Comparison of ENCODE assay signal across 16 cellular contexts in genomic region chr18:79326413-79327198, GRCh38.
DNase-seq lines count a peak whose midpoint lies in the region; ATAC-seq, FAIRE-seq and TF ChIP-seq lines count a peak whose summit lies in the region.
"Had no signal": no experiment of that assay in that cellular context is flagged by ENCODE, and none has a peak within 500 bp of the region (broad histone marks: within the 10 kb centered on the region; RNA-seq: fewer than 3 reads in every experiment).

No MANE protein-coding gene starts in this region.

- no peaks in the 10 kb centered on the region for H3K27me3 Mint-ChIP-seq in CD4-positive, alpha-beta T cell
- H3K27me3 Mint-ChIP-seq in astrocyte (ENCODE audit: low read depth, unreplicated experiment): no peaks in the 10 kb centered on the region
- H3K27me3 Mint-ChIP-seq in naive thymus-derived CD4-positive, alpha-beta T cell: no peaks in the 10 kb centered on the region

- no peak overlapping the region for H3K4me3 Mint-ChIP-seq in CD4-positive, alpha-beta T cell
- H3K4me3 Mint-ChIP-seq in astrocyte (ENCODE audit: unreplicated experiment): peak overlapping the region; percentile 6
- H3K4me3 Mint-ChIP-seq in naive thymus-derived CD4-positive, alpha-beta T cell: peak overlapping the region in 1 of 10 donors; percentile 34

- TF ChIP-seq CTCF in CD4-positive, alpha-beta T cell (IDR thresholded peaks at IDR 0.05): no peak
- no peak for TF ChIP-seq CTCF in astrocyte (IDR thresholded peaks at IDR 0.05; ENCODE audit: insufficient read depth, low read depth, low read length)

- no peak overlapping the region for H2AFZ ChIP-seq in astrocyte (ENCODE audit: low read depth, low read length)

- H3K9ac ChIP-seq in astrocyte (ENCODE audit: low read length): no peak overlapping the region

- no peak for DNase-seq in CD4-positive, alpha-beta T cell
- DNase-seq in GM12892 (ENCODE audit: insufficient read length) (no peak), astrocyte (ENCODE audit: low read depth) (peak; percentile 30), GF-D8 (lab: John Stamatoyannopoulos, UW) (no peak), NCI-H1105 (lab: John Stamatoyannopoulos, UW) (no peak), small intestine (no peak)
- DNase-seq in naive thymus-derived CD4-positive, alpha-beta T cell: no peak
- DNase-seq: cerebellar nuclear complex; left ventricle myocardium superior; NCI-H2081; stimulated activated CD4-positive, alpha-beta T cell treated with anti-CD3 and anti-CD28 coated beads, Interleukin-4, amount 100 ng/mL, for 1 hour; stimulated activated CD8-positive, alpha-beta memory T cell treated with anti-CD3 and anti-CD28 coated beads, Interleukin-4, amount 100 ng/mL, for 48 hours; thyroid gland had no signal

- no peaks in the 10 kb centered on the region for H4K20me1 ChIP-seq in astrocyte (ENCODE audit: insufficient read depth, low read length)

- H3K4me1 ChIP-seq in astrocyte (ENCODE audit: insufficient read depth, low read length) (peaks cover 2% of the 10 kb centered on the region), small intestine (ENCODE audit: control insufficient read depth in 2 of 2, insufficient read depth in 1 of 2, low read depth in 1 of 2, low read length in 1 of 2) (no peaks in the 10 kb centered on the region)
- peaks cover 0 to 7% of the 10 kb centered on the region in 2 donors for H3K4me1 ChIP-seq in naive thymus-derived CD4-positive, alpha-beta T cell (ENCODE audit: control insufficient read depth in 2 of 2, insufficient read depth in 2 of 2, low read length in 2 of 2)
- H3K4me1 ChIP-seq: thyroid gland had no signal

- no peaks in the 10 kb centered on the region for H3K27me3 ChIP-seq in CD4-positive, alpha-beta T cell (ENCODE audit: control insufficient read depth, insufficient read depth, low read length)
- no peaks in the 10 kb centered on the region for H3K27me3 ChIP-seq in astrocyte (ENCODE audit: insufficient read depth, low read length)
- H3K27me3 ChIP-seq in naive thymus-derived CD4-positive, alpha-beta T cell (ENCODE audit: control insufficient read depth in 2 of 2, insufficient read depth in 2 of 2, low read length in 2 of 2): no peaks in the 10 kb centered on the region
- H3K27me3 ChIP-seq in small intestine (ENCODE audit: control insufficient read depth in 2 of 2, insufficient read depth in 2 of 2, low read length in 2 of 2): no peaks in the 10 kb centered on the region
- H3K27me3 ChIP-seq: pancreas, thyroid gland had no signal

- H3K4me2 ChIP-seq in astrocyte (ENCODE audit: low read length): no peak overlapping the region

- H3K27ac ChIP-seq in CD4-positive, alpha-beta T cell (ENCODE audit: low read depth, low read length): no peak overlapping the region
- H3K27ac ChIP-seq in astrocyte (ENCODE audit: low read depth, low read length) (no peak overlapping the region), small intestine (ENCODE audit: low read depth in 1 of 2, low read length in 1 of 2) (no peak overlapping the region)
- no peak overlapping the region for H3K27ac ChIP-seq in naive thymus-derived CD4-positive, alpha-beta T cell (ENCODE audit: low read depth, low read length)
- H3K27ac ChIP-seq: pancreas, RWPE1, thyroid gland had no signal

- CTCF ChIA-PET in CD4-positive, alpha-beta T cell (lab: Charles Lee): no interaction called here
- CTCF ChIA-PET in naive thymus-derived CD4-positive, alpha-beta T cell (lab: Charles Lee): no interaction called here

- no peak overlapping the region for H3K4me3 ChIP-seq in astrocyte (ENCODE audit: insufficient read depth, low read depth, low read length)
- H3K4me3 ChIP-seq in naive thymus-derived CD4-positive, alpha-beta T cell (ENCODE audit: low read length): no peak overlapping the region
- no peak overlapping the region for H3K4me3 ChIP-seq in small intestine (ENCODE audit: low read depth in 1 of 2, low read length in 2 of 2)
- H3K4me3 ChIP-seq: pancreas, thyroid gland had no signal

- H3K4me1 Mint-ChIP-seq in CD4-positive, alpha-beta T cell (ENCODE audit: low read depth): no peaks in the 10 kb centered on the region
- H3K4me1 Mint-ChIP-seq in astrocyte (ENCODE audit: low read depth, unreplicated experiment): peaks cover 7% of the 10 kb centered on the region
- H3K4me1 Mint-ChIP-seq in naive thymus-derived CD4-positive, alpha-beta T cell: peaks cover 0 to 17% (median 3%) of the 10 kb centered on the region in 7 donors

- H3K36me3 Mint-ChIP-seq in CD4-positive, alpha-beta T cell (ENCODE audit: low read depth): peaks cover 65% of the 10 kb centered on the region
- H3K36me3 Mint-ChIP-seq in astrocyte (ENCODE audit: low read depth, unreplicated experiment): peaks cover 14% of the 10 kb centered on the region
- peaks cover 15 to 52% (median 36%) of the 10 kb centered on the region in 5 donors for H3K36me3 Mint-ChIP-seq in naive thymus-derived CD4-positive, alpha-beta T cell

- no peak for TF ChIP-seq POLR2A in GM12892 (IDR thresholded peaks at IDR 0.05; ENCODE audit: low read depth, low read length)

- intact Hi-C loops in CD4-positive, alpha-beta T cell (cut with DNase I, micrococcal nuclease): no loop called here
- intact Hi-C loops in naive thymus-derived CD4-positive, alpha-beta T cell (cut with micrococcal nuclease): no loop called here

- no peaks in the 10 kb centered on the region for H3K9me3 ChIP-seq in CD4-positive, alpha-beta T cell (ENCODE audit: control insufficient read depth, low read length)
- H3K9me3 ChIP-seq in astrocyte (ENCODE audit: insufficient read depth, low read depth, low read length) (peaks cover 3% of the 10 kb centered on the region), small intestine (ENCODE audit: control insufficient read depth, low read depth) (no peaks in the 10 kb centered on the region)
- no peaks in the 10 kb centered on the region for H3K9me3 ChIP-seq in naive thymus-derived CD4-positive, alpha-beta T cell (ENCODE audit: control insufficient read depth in 2 of 3, low read length in 3 of 3)
- H3K9me3 ChIP-seq: pancreas, thyroid gland had no signal

- H3K27ac Mint-ChIP-seq in CD4-positive, alpha-beta T cell: peak overlapping the region; percentile 8
- H3K27ac Mint-ChIP-seq in astrocyte (ENCODE audit: unreplicated experiment): peak overlapping the region; percentile 5
- H3K27ac Mint-ChIP-seq in naive thymus-derived CD4-positive, alpha-beta T cell: peak overlapping the region in 8 of 9 donors; percentile 43 to 79 (median 64)

- FAIRE-seq in GM12892 (lab: Jason Lieb, UNC): peak; percentile 14
- FAIRE-seq in astrocyte (lab: Jason Lieb, UNC): no peak
- no peak for FAIRE-seq in small intestine (lab: Jason Lieb, UNC)
- FAIRE-seq: pancreas had no signal

- peaks cover 3% of the 10 kb centered on the region for H3K36me3 ChIP-seq in astrocyte (ENCODE audit: insufficient read depth, low read length)
- H3K36me3 ChIP-seq in naive thymus-derived CD4-positive, alpha-beta T cell (ENCODE audit: control insufficient read depth in 2 of 3, insufficient read depth in 3 of 3, low read length in 3 of 3): peaks cover 0 to 46% (median 2%) of the 10 kb centered on the region in 3 experiments
- peaks cover 0 to 7% of the 10 kb centered on the region in 2 donors for H3K36me3 ChIP-seq in small intestine (ENCODE audit: control insufficient read depth in 2 of 2, insufficient read depth in 2 of 2, low read length in 2 of 2)

- H3K79me2 ChIP-seq in astrocyte (ENCODE audit: insufficient read depth, low read length): no peaks in the 10 kb centered on the region

- ATAC-seq in CD4-positive, alpha-beta T cell (ENCODE audit: poor library complexity): no peak
- peak; percentile 67 for ATAC-seq in naive thymus-derived CD4-positive, alpha-beta T cell
- ATAC-seq in GM18909 (IDR thresholded peaks at IDR 0.05; ENCODE audit: poor library complexity, unreplicated experiment): no peak
- ATAC-seq: left ventricle myocardium superior, pancreas had no signal

- 92 to 96% (median 93%) methylated on average over 8 of the region's 8 CpGs for WGBS in small intestine, 3 donors

- H3K9me3 Mint-ChIP-seq in CD4-positive, alpha-beta T cell: peaks cover 2% of the 10 kb centered on the region
- peaks cover 2% of the 10 kb centered on the region for H3K9me3 Mint-ChIP-seq in astrocyte (ENCODE audit: unreplicated experiment)
- peaks cover 0 to 7% (median 0%) of the 10 kb centered on the region in 11 donors for H3K9me3 Mint-ChIP-seq in naive thymus-derived CD4-positive, alpha-beta T cell

- POLR2A ChIA-PET in CD4-positive, alpha-beta T cell (lab: Charles Lee): no interaction called here
- POLR2A ChIA-PET in naive thymus-derived CD4-positive, alpha-beta T cell (lab: Charles Lee): no interaction called here

Comparison
In these comparisons a context has a peak if more than half of its experiments do, and no peak if none do; other contexts are left out.
1. H3K27ac Mint-ChIP-seq: peak in every context shown above with its lines; median percentile 64 in naive thymus-derived CD4-positive, alpha-beta T cell; 8 in CD4-positive, alpha-beta T cell; 5 in astrocyte.